1 cellular context compared by ENCODE assay signal in genomic region chr11:117546431-117547160, GRCh38.
TF ChIP-seq lines count a peak whose summit lies in the region.

No MANE protein-coding gene starts in this region.

TF ChIP-seq in WTC11, 78 proteins besides CTCF, POLR2A, EP300 and RAD21 (continued from another document):
- TF ChIP-seq USF1 (CRISPR knock-in tag; IDR thresholded peaks at IDR 0.05), result no peak
